ENCODE assay signal across 11 cellular contexts in genomic region chr1:35441926-35442579, GRCh38.
"Had no signal": no experiment of that assay in that cellular context is flagged by ENCODE, and none has a peak within 500 bp of the region (broad histone marks: within the 10 kb centered on the region; RNA-seq: fewer than 3 reads in every experiment).

No MANE protein-coding gene starts in this region.

- H3K27me3 ChIP-seq: adrenal gland, body of pancreas, colonic mucosa, transverse colon had no signal

- DNase-seq: activated B cell treated with CpG ODN at 0.5 μM for 24 hours; activated CD4-positive, alpha-beta T cell treated with anti-CD3 and anti-CD28 coated beads, Interleukin-2, amount 10 ng/mL, durations not matched to agents 24 days and 14 days; body of pancreas; central memory CD4-positive, alpha-beta T cell; colonic mucosa; effector CD4-positive, alpha-beta T cell; left colon; lower lobe of right lung; transverse colon had no signal

- ATAC-seq: body of pancreas, left colon, lower lobe of right lung had no signal

- H3K4me3 Mint-ChIP-seq: activated B cell treated with CpG ODN at 0.5 μM for 24 hours; activated CD4-positive, alpha-beta T cell treated with anti-CD3 and anti-CD28 coated beads, Interleukin-2, amount 10 ng/mL, durations not matched to agents 24 days and 14 days; activated naive CD4-positive, alpha-beta T cell treated with anti-CD3 and anti-CD28 coated beads for 36 hours had no signal

- H3K4me3 ChIP-seq: adrenal gland, body of pancreas, colonic mucosa, lower lobe of right lung, transverse colon had no signal

- H3K4me1 Mint-ChIP-seq: activated B cell treated with CpG ODN at 0.5 μM for 24 hours had no signal

- H3K27ac Mint-ChIP-seq: activated B cell treated with CpG ODN at 0.5 μM for 24 hours; activated naive CD4-positive, alpha-beta T cell treated with anti-CD3 and anti-CD28 coated beads for 36 hours had no signal

- H3K4me1 ChIP-seq: adrenal gland, body of pancreas, colonic mucosa, transverse colon had no signal

- H3K9me3 Mint-ChIP-seq: activated B cell treated with CpG ODN at 0.5 μM for 24 hours; activated CD4-positive, alpha-beta T cell treated with anti-CD3 and anti-CD28 coated beads, Interleukin-2, amount 10 ng/mL, durations not matched to agents 24 days and 14 days; activated naive CD4-positive, alpha-beta T cell treated with anti-CD3 and anti-CD28 coated beads for 36 hours had no signal

- H3K9me3 ChIP-seq: adrenal gland, body of pancreas, colonic mucosa, lower lobe of right lung, transverse colon had no signal

- H3K27me3 Mint-ChIP-seq: activated B cell treated with CpG ODN at 0.5 μM for 24 hours; activated CD4-positive, alpha-beta T cell treated with anti-CD3 and anti-CD28 coated beads, Interleukin-2, amount 10 ng/mL, durations not matched to agents 24 days and 14 days had no signal

- H3K27ac ChIP-seq: adrenal gland, body of pancreas, colonic mucosa, transverse colon had no signal
